In genomic region chr14:90500665-90501370, GRCh38 we compare ENCODE assay signal across 1 cellular context.
TF ChIP-seq lines count a peak whose summit lies in the region.

No MANE protein-coding gene starts in this region.

TF ChIP-seq in HepG2, 621 proteins besides CTCF, POLR2A, EP300 and RAD21 (continued from another document and continues in another):
- peak; percentile 52; the same call in 1 of the 2 replicates for TF ChIP-seq ARID5B (CRISPR knock-in tag; IDR thresholded peaks at IDR 0.05)
- TF ChIP-seq TAF1 (CRISPR knock-in tag; IDR thresholded peaks at IDR 0.05) = peak; percentile 50; the same call in 1 of the 2 replicates
- TF ChIP-seq ZNF605 (CRISPR knock-in tag; IDR thresholded peaks at IDR 0.05) = peak; percentile 52; the same call in 1 of the 2 replicates
- 0 out of 2 replicates have a peak, but pooled peaks have one; percentile 42 for TF ChIP-seq KDM3A (CRISPR knock-in tag; IDR thresholded peaks at IDR 0.05; ENCODE audit: low read depth)
- TF ChIP-seq TRIM24 (CRISPR knock-in tag; IDR thresholded peaks at IDR 0.05) = no peak
- 0 out of 2 replicates have a peak, but pooled peaks have one; percentile 19 for TF ChIP-seq ZNF891 (CRISPR knock-in tag; IDR thresholded peaks at IDR 0.05)
- 0 out of 2 replicates have a peak, but pooled peaks have one; percentile 28 for TF ChIP-seq ZNF83 (CRISPR knock-in tag; IDR thresholded peaks at IDR 0.05; ENCODE audit: borderline replicate concordance)
- TF ChIP-seq CBX2 (IDR thresholded peaks at IDR 0.05; ENCODE audit: low read depth, low read length) = no peak
- TF ChIP-seq CBX2 (CRISPR knock-in tag; IDR thresholded peaks at IDR 0.05; ENCODE audit: low read depth) = no peak
- no peak for TF ChIP-seq BCL6 (CRISPR knock-in tag; IDR thresholded peaks at IDR 0.05)
- TF ChIP-seq ZNF775 (CRISPR knock-in tag; IDR thresholded peaks at IDR 0.05; ENCODE audit: borderline replicate concordance) = no peak
- TF ChIP-seq, protein P1, sequence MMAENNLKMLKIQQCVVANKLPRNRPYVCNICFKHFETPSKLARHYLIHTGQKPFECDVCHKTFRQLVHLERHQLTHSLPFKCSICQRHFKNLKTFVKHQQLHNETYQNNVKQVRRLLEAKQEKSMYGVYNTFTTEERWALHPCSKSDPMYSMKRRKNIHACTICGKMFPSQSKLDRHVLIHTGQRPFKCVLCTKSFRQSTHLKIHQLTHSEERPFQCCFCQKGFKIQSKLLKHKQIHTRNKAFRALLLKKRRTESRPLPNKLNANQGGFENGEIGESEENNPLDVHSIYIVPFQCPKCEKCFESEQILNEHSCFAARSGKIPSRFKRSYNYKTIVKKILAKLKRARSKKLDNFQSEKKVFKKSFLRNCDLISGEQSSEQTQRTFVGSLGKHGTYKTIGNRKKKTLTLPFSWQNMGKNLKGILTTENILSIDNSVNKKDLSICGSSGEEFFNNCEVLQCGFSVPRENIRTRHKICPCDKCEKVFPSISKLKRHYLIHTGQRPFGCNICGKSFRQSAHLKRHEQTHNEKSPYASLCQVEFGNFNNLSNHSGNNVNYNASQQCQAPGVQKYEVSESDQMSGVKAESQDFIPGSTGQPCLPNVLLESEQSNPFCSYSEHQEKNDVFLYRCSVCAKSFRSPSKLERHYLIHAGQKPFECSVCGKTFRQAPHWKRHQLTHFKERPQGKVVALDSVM (CRISPR knock-in tag; IDR thresholded peaks at IDR 0.05) = no peak
- TF ChIP-seq ZNF709 (CRISPR knock-in tag; IDR thresholded peaks at IDR 0.05) = no peak
- TF ChIP-seq CENPBD1 (CRISPR knock-in tag; IDR thresholded peaks at IDR 0.05; ENCODE audit: borderline replicate concordance, low read depth) = no peak
- TF ChIP-seq NFE2L2 (IDR thresholded peaks at IDR 0.05; ENCODE audit: low read length) = peak; percentile 70
- no peak for TF ChIP-seq ZFP82 (CRISPR knock-in tag; IDR thresholded peaks at IDR 0.05; ENCODE audit: borderline replicate concordance)
- no peak for TF ChIP-seq FOXC1 (CRISPR knock-in tag; IDR thresholded peaks at IDR 0.05; ENCODE audit: borderline replicate concordance)
- TF ChIP-seq, protein P2, sequence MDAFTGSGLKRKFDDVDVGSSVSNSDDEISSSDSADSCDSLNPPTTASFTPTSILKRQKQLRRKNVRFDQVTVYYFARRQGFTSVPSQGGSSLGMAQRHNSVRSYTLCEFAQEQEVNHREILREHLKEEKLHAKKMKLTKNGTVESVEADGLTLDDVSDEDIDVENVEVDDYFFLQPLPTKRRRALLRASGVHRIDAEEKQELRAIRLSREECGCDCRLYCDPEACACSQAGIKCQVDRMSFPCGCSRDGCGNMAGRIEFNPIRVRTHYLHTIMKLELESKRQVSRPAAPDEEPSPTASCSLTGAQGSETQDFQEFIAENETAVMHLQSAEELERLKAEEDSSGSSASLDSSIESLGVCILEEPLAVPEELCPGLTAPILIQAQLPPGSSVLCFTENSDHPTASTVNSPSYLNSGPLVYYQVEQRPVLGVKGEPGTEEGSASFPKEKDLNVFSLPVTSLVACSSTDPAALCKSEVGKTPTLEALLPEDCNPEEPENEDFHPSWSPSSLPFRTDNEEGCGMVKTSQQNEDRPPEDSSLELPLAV (CRISPR knock-in tag; conservative IDR thresholded peaks at IDR 0.05; ENCODE audit: low read depth) = no peak
- TF ChIP-seq ZSCAN9 (CRISPR knock-in tag; IDR thresholded peaks at IDR 0.05; ENCODE audit: borderline replicate concordance) = no peak
- peak; percentile 33 for TF ChIP-seq POLR2AphosphoS5 (IDR thresholded peaks at IDR 0.05; ENCODE audit: low read depth, low read length)
- no peak for TF ChIP-seq SALL2 (CRISPR knock-in tag; IDR thresholded peaks at IDR 0.05)
- TF ChIP-seq ZBTB7A (CRISPR knock-in tag; IDR thresholded peaks at IDR 0.05) = no peak
- 0 out of 2 replicates have a peak, but pooled peaks have one; percentile 50 for TF ChIP-seq KLF11 (CRISPR knock-in tag; IDR thresholded peaks at IDR 0.05)
- TF ChIP-seq SUZ12 (IDR thresholded peaks at IDR 0.05; ENCODE audit: low read depth, low read length) = no peak
- no peak for TF ChIP-seq PTBP1 (IDR thresholded peaks at IDR 0.05; ENCODE audit: low read depth, low read length, poor library complexity, severe bottlenecking)
- TF ChIP-seq GATAD2A (CRISPR knock-in tag; IDR thresholded peaks at IDR 0.05) = 0 out of 2 replicates have a peak, but pooled peaks have one; percentile 12
- peak; percentile 92 for TF ChIP-seq GABPB1 (CRISPR knock-in tag; IDR thresholded peaks at IDR 0.05)
- TF ChIP-seq ZBTB38 (CRISPR knock-in tag; IDR thresholded peaks at IDR 0.05) = peak; percentile 51; the same call in 1 of the 2 replicates
- TF ChIP-seq, protein P3, sequence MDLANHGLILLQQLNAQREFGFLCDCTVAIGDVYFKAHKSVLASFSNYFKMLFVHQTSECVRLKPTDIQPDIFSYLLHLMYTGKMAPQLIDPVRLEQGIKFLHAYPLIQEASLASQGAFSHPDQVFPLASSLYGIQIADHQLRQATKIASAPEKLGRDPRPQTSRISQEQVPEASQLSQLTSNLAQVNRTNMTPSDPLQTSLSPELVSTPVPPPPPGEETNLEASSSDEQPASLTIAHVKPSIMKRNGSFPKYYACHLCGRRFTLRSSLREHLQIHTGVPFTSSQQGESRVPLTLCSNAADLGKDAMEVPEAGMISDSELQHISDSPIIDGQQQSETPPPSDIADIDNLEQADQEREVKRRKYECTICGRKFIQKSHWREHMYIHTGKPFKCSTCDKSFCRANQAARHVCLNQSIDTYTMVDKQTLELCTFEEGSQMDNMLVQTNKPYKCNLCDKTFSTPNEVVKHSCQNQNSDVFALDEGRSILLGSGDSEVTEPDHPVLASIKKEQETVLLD (CRISPR knock-in tag; IDR thresholded peaks at IDR 0.05; ENCODE audit: low read depth) = 0 out of 2 replicates have a peak, but pooled peaks have one; percentile 33
- no peak for TF ChIP-seq SNAI1 (CRISPR knock-in tag; IDR thresholded peaks at IDR 0.05; ENCODE audit: borderline replicate concordance)
- TF ChIP-seq NCOA2 (CRISPR knock-in tag; IDR thresholded peaks at IDR 0.05) = 0 out of 2 replicates have a peak, but pooled peaks have one; percentile 11
- peak; percentile 62; the same call in 1 of the 2 replicates for TF ChIP-seq THAP9 (CRISPR knock-in tag; IDR thresholded peaks at IDR 0.05; ENCODE audit: borderline replicate concordance)
- peak; percentile 85 for TF ChIP-seq ZNF687 (CRISPR knock-in tag; IDR thresholded peaks at IDR 0.05)
- no peak for TF ChIP-seq ZNF747 (CRISPR knock-in tag; IDR thresholded peaks at IDR 0.05; ENCODE audit: borderline replicate concordance)
- TF ChIP-seq TMF1 (CRISPR knock-in tag; IDR thresholded peaks at IDR 0.05; ENCODE audit: low read depth) = no peak
- no peak for TF ChIP-seq RBM39 (IDR thresholded peaks at IDR 0.05; ENCODE audit: low read depth, low read length, poor library complexity, severe bottlenecking)
- no peak for TF ChIP-seq SNAPC2 (CRISPR knock-in tag; IDR thresholded peaks at IDR 0.05)
- TF ChIP-seq GTF3A (CRISPR knock-in tag; conservative IDR thresholded peaks at IDR 0.05) = no peak
- no peak for TF ChIP-seq ZNF563 (CRISPR knock-in tag; IDR thresholded peaks at IDR 0.05)
- TF ChIP-seq SOX13 (IDR thresholded peaks at IDR 0.05) = no peak
- TF ChIP-seq SOX13 (CRISPR knock-in tag; conservative IDR thresholded peaks at IDR 0.05 in 1 of 2, IDR thresholded peaks at IDR 0.05 in 1 of 2) = no peak; a peak in 1 of 4 replicates
- TF ChIP-seq NFYC (CRISPR knock-in tag; IDR thresholded peaks at IDR 0.05) = no peak
- TF ChIP-seq EED (CRISPR knock-in tag; IDR thresholded peaks at IDR 0.05) = peak; percentile 24; the same call in 1 of the 2 replicates
- TF ChIP-seq, protein P4, sequence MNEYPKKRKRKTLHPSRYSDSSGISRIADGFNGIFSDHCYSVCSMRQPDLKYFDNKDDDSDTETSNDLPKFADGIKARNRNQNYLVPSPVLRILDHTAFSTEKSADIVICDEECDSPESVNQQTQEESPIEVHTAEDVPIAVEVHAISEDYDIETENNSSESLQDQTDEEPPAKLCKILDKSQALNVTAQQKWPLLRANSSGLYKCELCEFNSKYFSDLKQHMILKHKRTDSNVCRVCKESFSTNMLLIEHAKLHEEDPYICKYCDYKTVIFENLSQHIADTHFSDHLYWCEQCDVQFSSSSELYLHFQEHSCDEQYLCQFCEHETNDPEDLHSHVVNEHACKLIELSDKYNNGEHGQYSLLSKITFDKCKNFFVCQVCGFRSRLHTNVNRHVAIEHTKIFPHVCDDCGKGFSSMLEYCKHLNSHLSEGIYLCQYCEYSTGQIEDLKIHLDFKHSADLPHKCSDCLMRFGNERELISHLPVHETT (CRISPR knock-in tag; conservative IDR thresholded peaks at IDR 0.05) = 0 out of 2 replicates have a peak, but pooled peaks have one; percentile 16
